In the genomic region with DNA sequence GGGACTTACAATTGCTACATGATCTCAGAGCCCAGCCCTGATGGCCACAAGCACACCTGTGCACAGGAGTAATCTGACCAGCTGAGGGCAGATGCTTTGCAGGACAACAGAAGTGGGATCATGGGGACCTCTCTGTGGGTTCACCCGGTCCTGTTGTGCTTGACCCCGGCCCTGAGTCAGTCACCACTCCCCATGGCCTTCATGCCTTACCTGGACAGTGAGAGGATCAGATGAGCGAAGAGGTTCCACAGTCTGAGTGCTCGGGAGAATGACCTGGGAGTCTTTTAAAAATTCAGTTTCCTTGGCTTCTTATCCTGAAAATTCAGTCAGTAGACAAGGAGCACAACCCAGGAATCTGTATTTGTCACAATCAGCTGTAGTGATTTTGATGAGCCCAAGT, we compare ENCODE assay signal across 24 cellular contexts.
"Had no signal": no experiment of that assay in that cellular context is flagged by ENCODE, and none has a peak within 500 bp of the region (broad histone marks: within the 10 kb centered on the region; RNA-seq: fewer than 3 reads in every experiment).

No MANE protein-coding gene starts in this region.

- H3K4me3 ChIP-seq: MG63 had no signal

- ATAC-seq: HepG2 had no signal

- DNase-seq: IMR-90, Karpas-422, KG1, MG63, NCI-H1092, NCI-H1105 treated with DMSO at 0.1 percent for 48 hours, NCI-H1417 treated with DMSO at 0.1 percent for 48 hours, NCI-H146, NCI-H1694 treated with DMSO at 0.1 percent for 48 hours, NCI-H1930, NCI-H2081, NCI-H2171, NCI-H226, NCI-H446, NCI-H510A, NCI-H524 treated with DMSO at 0.1 percent for 48 hours, NCI-H69, NCI-H774, Right ventricle myocardium superior, RPMI8226, SIG-M5, SK-N-SH, SW 1271 had no signal
